In genomic region chr17:80895366-80895765, GRCh38 we compare ENCODE assay signal across 21 cellular contexts.
DNase-seq lines count a peak whose midpoint lies in the region; ATAC-seq, FAIRE-seq and TF ChIP-seq lines count a peak whose summit lies in the region.
"Had no signal": no experiment of that assay in that cellular context is flagged by ENCODE, and none has a peak within 500 bp of the region (broad histone marks: within the 10 kb centered on the region; RNA-seq: fewer than 3 reads in every experiment).

No MANE protein-coding gene starts in this region.

- peak overlapping the region; percentile 88 to 94 for H3K27ac Mint-ChIP-seq in natural killer cell treated with Interleukin-12 subunit alpha and Interleukin-12 subunit beta and Interleukin-15 and Interleukin-18, amount 100 ng/mL, for 72 hours
- H3K27ac Mint-ChIP-seq in natural killer cell: peak overlapping the region in 1 of 2 donors; percentile 11
- peak overlapping the region; percentile 30 for H3K27ac Mint-ChIP-seq in activated CD4-positive, alpha-beta memory T cell treated with anti-CD3 and anti-CD28 coated beads for 36 hours
- H3K27ac Mint-ChIP-seq in endodermal cell: peak overlapping the region; percentile 69

- TF ChIP-seq CTCF in natural killer cell (IDR thresholded peaks at IDR 0.05): no peak
- TF ChIP-seq CTCF in endodermal cell (conservative IDR thresholded peaks at IDR 0.05): no peak

- no peak for ATAC-seq in natural killer cell treated with Interleukin-12 subunit alpha and Interleukin-12 subunit beta and Interleukin-15 and Interleukin-18, amount 100 ng/mL, for 72 hours
- ATAC-seq in natural killer cell: no peak
- ATAC-seq: left colon, psoas muscle had no signal

- H3K27ac ChIP-seq in endodermal cell (ENCODE audit: low read depth, low read length): no peak overlapping the region
- H3K27ac ChIP-seq: GM23248, psoas muscle, SJCRH30, skin epidermis, tibial nerve, VCaP had no signal

- H3K4me1 Mint-ChIP-seq in natural killer cell treated with Interleukin-12 subunit alpha and Interleukin-12 subunit beta and Interleukin-15 and Interleukin-18, amount 100 ng/mL, for 72 hours (ENCODE audit: low read depth in 2 of 2): peaks cover 26 to 32% of the 10 kb centered on the region in 2 donors
- H3K4me1 Mint-ChIP-seq in natural killer cell: peaks cover 0 to 10% of the 10 kb centered on the region in 2 donors
- peaks cover 78% of the 10 kb centered on the region for H3K4me1 Mint-ChIP-seq in activated CD4-positive, alpha-beta memory T cell treated with anti-CD3 and anti-CD28 coated beads for 36 hours (ENCODE audit: low read depth)
- peaks cover 7% of the 10 kb centered on the region for H3K4me1 Mint-ChIP-seq in endodermal cell

- H3K36me3 ChIP-seq in endodermal cell (ENCODE audit: control insufficient read depth, insufficient read depth, low read length): peaks cover 21% of the 10 kb centered on the region

- peaks cover 4% of the 10 kb centered on the region for H3K36me3 Mint-ChIP-seq in natural killer cell treated with Interleukin-12 subunit alpha and Interleukin-12 subunit beta and Interleukin-15 and Interleukin-18, amount 100 ng/mL, for 72 hours
- no peaks in the 10 kb centered on the region for H3K36me3 Mint-ChIP-seq in natural killer cell
- peaks cover 66% of the 10 kb centered on the region for H3K36me3 Mint-ChIP-seq in activated CD4-positive, alpha-beta memory T cell treated with anti-CD3 and anti-CD28 coated beads for 36 hours
- peaks cover 25% of the 10 kb centered on the region for H3K36me3 Mint-ChIP-seq in endodermal cell (ENCODE audit: low read depth)

- CTCF ChIA-PET in activated CD4-positive, alpha-beta memory T cell treated with anti-CD3 and anti-CD28 coated beads for 36 hours (lab: Charles Lee): no interaction called here

- peak; percentile 32 for DNase-seq in natural killer cell treated with Interleukin-12 subunit alpha and Interleukin-12 subunit beta and Interleukin-15 and Interleukin-18, amount 100 ng/mL, for 72 hours (ENCODE audit: low spot score)
- DNase-seq in natural killer cell (no peak), endodermal cell (no peak), urothelium cell line (ENCODE audit: low spot score) (no peak), hypothalamus (lab: John Stamatoyannopoulos, UW) (no peak), putamen (ENCODE audit: low spot score) (no peak), COR-L47 (lab: John Stamatoyannopoulos, UW) (no peak)
- no peak for DNase-seq in activated CD4-positive, alpha-beta memory T cell treated with anti-CD3 and anti-CD28 coated beads for 36 hours
- DNase-seq: activated effector memory CD4-positive, alpha-beta T cell treated with anti-CD3 and anti-CD28 coated beads, Interleukin-2, amount 50 U/mL, for 16 hours; GM23248; head of caudate nucleus; left colon; NCI-H1694 treated with DMSO at 0.1 percent for 48 hours; NCI-H2227 treated with DMSO at 0.1 percent for 48 hours; psoas muscle; SJCRH30; stimulated activated CD4-positive, alpha-beta T cell treated with anti-CD3 and anti-CD28 coated beads, Interleukin-2, amount 100 ng/mL, for 24 hours; stimulated activated naive CD4-positive, alpha-beta T cell treated with Interleukin-2 at 50 U/mL for 16 hours had no signal

- 87 to 93% methylated on average over 18 to 21 of the region's 21 CpGs for WGBS in endodermal cell (ENCODE audit: insufficient coverage in 1 of 2, insufficient read length in 1 of 2), 2 experiments

- FAIRE-seq in urothelium cell line (lab: Jason Lieb, UNC): peak; percentile 81

- H3K4me3 Mint-ChIP-seq in natural killer cell treated with Interleukin-12 subunit alpha and Interleukin-12 subunit beta and Interleukin-15 and Interleukin-18, amount 100 ng/mL, for 72 hours: no peak overlapping the region
- H3K4me3 Mint-ChIP-seq in natural killer cell: no peak overlapping the region
- peak overlapping the region; percentile 89 for H3K4me3 Mint-ChIP-seq in activated CD4-positive, alpha-beta memory T cell treated with anti-CD3 and anti-CD28 coated beads for 36 hours
- no peak overlapping the region for H3K4me3 Mint-ChIP-seq in endodermal cell

- no peaks in the 10 kb centered on the region for H3K9me3 Mint-ChIP-seq in natural killer cell treated with Interleukin-12 subunit alpha and Interleukin-12 subunit beta and Interleukin-15 and Interleukin-18, amount 100 ng/mL, for 72 hours
- H3K9me3 Mint-ChIP-seq in natural killer cell: no peaks in the 10 kb centered on the region
- no peaks in the 10 kb centered on the region for H3K9me3 Mint-ChIP-seq in activated CD4-positive, alpha-beta memory T cell treated with anti-CD3 and anti-CD28 coated beads for 36 hours
- H3K9me3 Mint-ChIP-seq in endodermal cell: no peaks in the 10 kb centered on the region

- POLR2A ChIA-PET in activated CD4-positive, alpha-beta memory T cell treated with anti-CD3 and anti-CD28 coated beads for 36 hours (lab: Charles Lee): interaction anchor here (1.0 kb wide), 1 partner anchor 242 kb away, joined by 3 read pairs; no protein-coding TSS in a partner anchor

- no peaks in the 10 kb centered on the region for H3K27me3 ChIP-seq in endodermal cell (ENCODE audit: control insufficient read depth, insufficient read depth, low read length, poor library complexity, severe bottlenecking)
- H3K27me3 ChIP-seq: SJCRH30, tibial nerve had no signal

- no peaks in the 10 kb centered on the region for H3K27me3 Mint-ChIP-seq in natural killer cell treated with Interleukin-12 subunit alpha and Interleukin-12 subunit beta and Interleukin-15 and Interleukin-18, amount 100 ng/mL, for 72 hours
- H3K27me3 Mint-ChIP-seq in natural killer cell (ENCODE audit: low read depth in 2 of 2) (no peaks in the 10 kb centered on the region), endodermal cell (ENCODE audit: insufficient read depth) (no peaks in the 10 kb centered on the region)
- H3K27me3 Mint-ChIP-seq in activated CD4-positive, alpha-beta memory T cell treated with anti-CD3 and anti-CD28 coated beads for 36 hours: no peaks in the 10 kb centered on the region

- no peak overlapping the region for H3K4me3 ChIP-seq in endodermal cell (ENCODE audit: low read length)
- H3K4me3 ChIP-seq: GM23248, psoas muscle, SJCRH30, skin epidermis, tibial nerve had no signal

- H3K9ac ChIP-seq in endodermal cell (ENCODE audit: extremely low read depth, low read length, poor library complexity, severe bottlenecking): no peak overlapping the region
- H3K9ac ChIP-seq: GM23248 had no signal

- no peaks in the 10 kb centered on the region for H3K9me3 ChIP-seq in endodermal cell (ENCODE audit: control insufficient read depth, low read length)
- H3K9me3 ChIP-seq: psoas muscle, SJCRH30, tibial nerve had no signal

- no peaks in the 10 kb centered on the region for H3K4me1 ChIP-seq in endodermal cell (ENCODE audit: control insufficient read depth, insufficient read depth, low read length)
- H3K4me1 ChIP-seq: psoas muscle, tibial nerve had no signal

- intact Hi-C loops in natural killer cell (cut with micrococcal nuclease): no loop called here
- intact Hi-C loops in activated CD4-positive, alpha-beta memory T cell treated with anti-CD3 and anti-CD28 coated beads for 36 hours (cut with micrococcal nuclease): loop anchor here (10.0 kb wide), 1 partner anchor 441 kb away; no protein-coding TSS in a partner anchor
